12 cellular contexts compared by ENCODE assay signal in genomic region chr2:62725712-62726055, GRCh38.
"Had no signal": no experiment of that assay in that cellular context is flagged by ENCODE, and none has a peak within 500 bp of the region (broad histone marks: within the 10 kb centered on the region; RNA-seq: fewer than 3 reads in every experiment).

No MANE protein-coding gene starts in this region.

- H3K36me3 ChIP-seq: cardiac muscle cell, gastroesophageal sphincter, stomach, thoracic aorta, uterus had no signal

- H3K4me3 Mint-ChIP-seq: activated naive CD8-positive, alpha-beta T cell treated with anti-CD3 and anti-CD28 coated beads, Interleukin-2, amount 50 U/mL, for 24 hours; activated T-helper 17 cell treated with anti-CD3 and anti-CD28 coated beads, Interleukin-2, amount 50 U/mL, for 72 hours; endodermal cell had no signal

- H3K27ac ChIP-seq: cardiac muscle cell, stomach, thoracic aorta, uterus had no signal

- H3K27me3 ChIP-seq: cardiac muscle cell, gastroesophageal sphincter, stomach, uterus had no signal

- H3K4me1 ChIP-seq: uterus had no signal

- H3K4me3 ChIP-seq: cardiac muscle cell, gastroesophageal sphincter, smooth muscle cell, stomach, thoracic aorta, uterus had no signal

- H3K4me2 ChIP-seq: smooth muscle cell had no signal

- DNase-seq: mammary epithelial cell, naive B cell, uterus had no signal

- H3K27me3 Mint-ChIP-seq: activated naive CD8-positive, alpha-beta T cell treated with anti-CD3 and anti-CD28 coated beads, Interleukin-2, amount 50 U/mL, for 24 hours; activated T-helper 17 cell treated with anti-CD3 and anti-CD28 coated beads, Interleukin-2, amount 50 U/mL, for 72 hours; naive B cell had no signal

- H3K27ac Mint-ChIP-seq: activated naive CD8-positive, alpha-beta T cell treated with anti-CD3 and anti-CD28 coated beads, Interleukin-2, amount 50 U/mL, for 24 hours; endodermal cell had no signal

- ATAC-seq: activated CD4-positive, CD25-positive, alpha-beta regulatory T cell treated with anti-CD3 and anti-CD28 coated beads, Interleukin-2, amount 50 U/mL, for 24 hours had no signal

- H3K9me3 ChIP-seq: thoracic aorta, uterus had no signal
